In genomic region chr2:224909885-224910517, GRCh38 we compare ENCODE assay signal across 8 cellular contexts.
A peak's percentile ranks its signal among the peaks of the same experiment; 100 is the strongest.
DNase-seq lines count a peak whose midpoint lies in the region; ATAC-seq and TF ChIP-seq lines count a peak whose summit lies in the region.

No MANE protein-coding gene starts in this region.

- H3K27me3 ChIP-seq in tibial nerve = no peaks in the 10 kb centered on the region

- DNase-seq in ELR (ENCODE audit: low read depth) = peak; percentile 22
- DNase-seq in NCI-H460 (ENCODE audit: extremely low read depth, low read depth) = peak; percentile 82
- DNase-seq in central memory CD4-positive, alpha-beta T cell = peak; percentile 28
- DNase-seq in lower leg skin (ENCODE audit: low spot score in 2 of 2) = peak; percentile 29 to 88
- DNase-seq in tibial nerve (ENCODE audit: low spot score in 2 of 2) = peak; percentile 62 to 69
- DNase-seq in cerebellar nuclear complex (lab: John Stamatoyannopoulos, UW) = no peak

- TF ChIP-seq CTCF in lower leg skin (IDR thresholded peaks at IDR 0.05) (no peak), tibial nerve (IDR thresholded peaks at IDR 0.05) (no peak)

- TF ChIP-seq POLR2A in lower leg skin (IDR thresholded peaks at IDR 0.05) = no peak
- no peak for TF ChIP-seq POLR2A in tibial nerve (IDR thresholded peaks at IDR 0.05)

- peak overlapping the region; percentile 17 to 80 (median 58) for H3K27ac ChIP-seq in tibial nerve

- intact Hi-C loops in lower leg skin (cut with DNase I; ENCODE audit: low total_unique reads) = no loop called here

- ATAC-seq in HG02610 (IDR thresholded peaks at IDR 0.05; ENCODE audit: unreplicated experiment) (peak; percentile 81), GM18873 (IDR thresholded peaks at IDR 0.05; ENCODE audit: low FRiP score, unreplicated experiment) (no peak)

- H3K9me3 ChIP-seq in tibial nerve = no peaks in the 10 kb centered on the region

- no peaks in the 10 kb centered on the region for H3K36me3 ChIP-seq in tibial nerve

- H3K4me3 ChIP-seq in lower leg skin (ENCODE audit: low read depth, poor library complexity, severe bottlenecking) (no peak overlapping the region), tibial nerve (no peak overlapping the region)

- peak; percentile 77 to 88 for TF ChIP-seq EP300 in tibial nerve (IDR thresholded peaks at IDR 0.05)

- WGBS in lower leg skin, 2 donors = 10 to 12% methylated on average over 5 of the region's 5 CpGs
- 8 to 14% methylated on average over 5 of the region's 5 CpGs for WGBS in tibial nerve, 2 donors

- H3K4me1 ChIP-seq in tibial nerve = peaks cover 0 to 22% (median 10%) of the 10 kb centered on the region in 4 donors

Comparison
In these comparisons a context has a peak if more than half of its experiments do, and no peak if none do; other contexts are left out.
1. DNase-seq: peak in ELR (single experiment), NCI-H460 (single experiment), central memory CD4-positive, alpha-beta T cell (single experiment), lower leg skin (2 of 2) and tibial nerve (2 of 2); none in cerebellar nuclear complex (0 of 2).